ENCODE assay signal across 1 cellular context in the genomic region with DNA sequence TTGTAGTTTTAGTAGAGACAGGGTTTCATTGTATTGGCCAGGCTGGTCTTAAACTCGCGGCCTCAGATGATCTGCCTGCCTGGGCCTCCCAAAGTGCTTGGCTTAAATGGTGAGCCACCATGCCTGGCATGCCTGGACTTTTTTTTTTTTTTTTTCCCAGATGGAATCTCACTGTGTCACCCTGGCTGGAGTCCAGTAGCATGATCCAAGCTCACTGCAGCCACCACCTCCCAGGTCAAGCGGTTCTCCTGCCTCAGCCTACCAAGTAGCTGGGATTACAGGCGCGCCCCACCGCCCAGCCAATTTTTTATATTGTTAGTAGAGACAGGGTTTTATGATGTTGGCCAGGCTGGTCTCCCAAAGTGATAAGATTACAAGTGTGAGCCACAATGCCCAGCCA.
TF ChIP-seq lines count a peak whose summit lies in the region.

No MANE protein-coding gene starts in this region.

TF ChIP-seq in GM23338, 12 proteins besides CTCF, POLR2A, EP300 and RAD21 (continued from another document):
- TF ChIP-seq, protein P1, sequence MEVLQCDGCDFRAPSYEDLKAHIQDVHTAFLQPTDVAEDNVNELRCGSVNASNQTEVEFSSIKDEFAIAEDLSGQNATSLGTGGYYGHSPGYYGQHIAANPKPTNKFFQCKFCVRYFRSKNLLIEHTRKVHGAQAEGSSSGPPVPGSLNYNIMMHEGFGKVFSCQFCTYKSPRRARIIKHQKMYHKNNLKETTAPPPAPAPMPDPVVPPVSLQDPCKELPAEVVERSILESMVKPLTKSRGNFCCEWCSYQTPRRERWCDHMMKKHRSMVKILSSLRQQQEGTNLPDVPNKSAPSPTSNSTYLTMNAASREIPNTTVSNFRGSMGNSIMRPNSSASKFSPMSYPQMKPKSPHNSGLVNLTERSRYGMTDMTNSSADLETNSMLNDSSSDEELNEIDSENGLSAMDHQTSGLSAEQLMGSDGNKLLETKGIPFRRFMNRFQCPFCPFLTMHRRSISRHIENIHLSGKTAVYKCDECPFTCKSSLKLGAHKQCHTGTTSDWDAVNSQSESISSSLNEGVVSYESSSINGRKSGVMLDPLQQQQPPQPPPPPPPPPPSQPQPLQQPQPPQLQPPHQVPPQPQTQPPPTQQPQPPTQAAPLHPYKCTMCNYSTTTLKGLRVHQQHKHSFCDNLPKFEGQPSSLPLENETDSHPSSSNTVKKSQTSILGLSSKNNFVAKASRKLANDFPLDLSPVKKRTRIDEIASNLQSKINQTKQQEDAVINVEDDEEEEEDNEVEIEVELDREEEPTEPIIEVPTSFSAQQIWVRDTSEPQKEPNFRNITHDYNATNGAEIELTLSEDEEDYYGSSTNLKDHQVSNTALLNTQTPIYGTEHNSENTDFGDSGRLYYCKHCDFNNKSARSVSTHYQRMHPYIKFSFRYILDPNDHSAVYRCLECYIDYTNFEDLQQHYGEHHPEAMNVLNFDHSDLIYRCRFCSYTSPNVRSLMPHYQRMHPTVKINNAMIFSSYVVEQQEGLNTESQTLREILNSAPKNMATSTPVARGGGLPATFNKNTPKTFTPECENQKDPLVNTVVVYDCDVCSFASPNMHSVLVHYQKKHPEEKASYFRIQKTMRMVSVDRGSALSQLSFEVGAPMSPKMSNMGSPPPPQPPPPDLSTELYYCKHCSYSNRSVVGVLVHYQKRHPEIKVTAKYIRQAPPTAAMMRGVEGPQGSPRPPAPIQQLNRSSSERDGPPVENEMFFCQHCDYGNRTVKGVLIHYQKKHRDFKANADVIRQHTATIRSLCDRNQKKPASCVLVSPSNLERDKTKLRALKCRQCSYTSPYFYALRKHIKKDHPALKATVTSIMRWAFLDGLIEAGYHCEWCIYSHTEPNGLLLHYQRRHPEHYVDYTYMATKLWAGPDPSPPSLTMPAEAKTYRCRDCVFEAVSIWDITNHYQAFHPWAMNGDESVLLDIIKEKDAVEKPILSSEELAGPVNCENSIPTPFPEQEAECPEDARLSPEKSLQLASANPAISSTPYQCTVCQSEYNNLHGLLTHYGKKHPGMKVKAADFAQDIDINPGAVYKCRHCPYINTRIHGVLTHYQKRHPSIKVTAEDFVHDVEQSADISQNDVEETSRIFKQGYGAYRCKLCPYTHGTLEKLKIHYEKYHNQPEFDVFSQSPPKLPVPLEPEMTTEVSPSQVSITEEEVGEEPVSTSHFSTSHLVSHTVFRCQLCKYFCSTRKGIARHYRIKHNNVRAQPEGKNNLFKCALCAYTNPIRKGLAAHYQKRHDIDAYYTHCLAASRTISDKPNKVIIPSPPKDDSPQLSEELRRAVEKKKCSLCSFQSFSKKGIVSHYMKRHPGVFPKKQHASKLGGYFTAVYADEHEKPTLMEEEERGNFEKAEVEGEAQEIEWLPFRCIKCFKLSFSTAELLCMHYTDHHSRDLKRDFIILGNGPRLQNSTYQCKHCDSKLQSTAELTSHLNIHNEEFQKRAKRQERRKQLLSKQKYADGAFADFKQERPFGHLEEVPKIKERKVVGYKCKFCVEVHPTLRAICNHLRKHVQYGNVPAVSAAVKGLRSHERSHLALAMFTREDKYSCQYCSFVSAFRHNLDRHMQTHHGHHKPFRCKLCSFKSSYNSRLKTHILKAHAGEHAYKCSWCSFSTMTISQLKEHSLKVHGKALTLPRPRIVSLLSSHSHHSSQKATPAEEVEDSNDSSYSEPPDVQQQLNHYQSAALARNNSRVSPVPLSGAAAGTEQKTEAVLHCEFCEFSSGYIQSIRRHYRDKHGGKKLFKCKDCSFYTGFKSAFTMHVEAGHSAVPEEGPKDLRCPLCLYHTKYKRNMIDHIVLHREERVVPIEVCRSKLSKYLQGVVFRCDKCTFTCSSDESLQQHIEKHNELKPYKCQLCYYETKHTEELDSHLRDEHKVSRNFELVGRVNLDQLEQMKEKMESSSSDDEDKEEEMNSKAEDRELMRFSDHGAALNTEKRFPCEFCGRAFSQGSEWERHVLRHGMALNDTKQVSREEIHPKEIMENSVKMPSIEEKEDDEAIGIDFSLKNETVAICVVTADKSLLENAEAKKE (CRISPR knock-in tag; IDR thresholded peaks at IDR 0.05): no peak
TF ChIP-seq in GM23338: peak in this region for 0.
